Comparison of ENCODE assay signal across 1 cellular context in the genomic region with DNA sequence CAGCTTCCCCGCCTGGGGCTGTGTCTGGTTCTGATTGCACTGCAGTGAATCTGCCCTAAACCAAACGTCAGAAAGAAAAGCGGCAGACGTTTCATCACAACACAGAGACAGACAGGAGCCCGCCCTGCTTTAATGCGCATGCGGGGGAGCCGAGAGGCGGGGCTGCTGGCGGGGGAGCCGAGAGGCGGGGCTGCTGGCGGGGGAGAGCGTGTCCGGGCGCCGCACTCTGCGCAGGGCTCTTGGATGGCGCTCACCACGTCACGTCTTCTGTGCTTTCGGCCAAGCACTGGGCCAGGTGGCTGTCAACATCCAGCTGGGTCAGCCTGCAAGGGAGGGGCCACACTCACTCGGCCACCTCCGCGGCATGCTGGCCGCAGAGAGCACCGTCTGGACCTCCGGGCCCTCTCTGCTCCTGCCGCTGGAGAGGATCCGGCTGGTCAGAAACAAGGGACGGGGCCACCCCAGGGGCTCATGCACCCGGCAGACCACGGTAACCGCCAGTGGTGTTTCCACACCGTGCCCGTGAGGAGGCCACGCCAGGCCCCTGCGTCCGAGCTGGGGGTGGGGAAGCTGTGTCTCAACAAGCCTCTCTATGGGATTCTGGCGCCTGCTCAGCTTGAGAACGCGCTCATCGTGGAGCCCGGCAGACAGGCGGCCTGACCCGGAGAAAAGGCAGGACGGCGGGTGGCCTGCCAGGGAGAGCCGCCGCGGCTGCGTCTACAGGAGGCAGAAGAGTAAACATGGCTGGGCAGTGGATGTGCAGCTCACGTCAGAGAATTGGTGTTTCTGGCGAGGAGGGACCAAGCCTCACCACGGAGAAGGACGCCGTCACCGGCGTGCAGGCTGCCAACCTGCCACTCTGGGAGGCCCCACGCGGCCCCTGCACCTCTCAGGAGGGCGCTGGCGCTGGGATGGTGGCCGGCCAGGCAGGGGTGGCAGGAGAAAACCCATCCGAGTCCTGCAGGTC.
TF ChIP-seq lines count a peak whose summit lies in the region.

No MANE protein-coding gene starts in this region.

TF ChIP-seq in HepG2, 621 proteins besides CTCF, POLR2A, EP300 and RAD21 (continued from another document and continues in another):
- TF ChIP-seq, protein P1, sequence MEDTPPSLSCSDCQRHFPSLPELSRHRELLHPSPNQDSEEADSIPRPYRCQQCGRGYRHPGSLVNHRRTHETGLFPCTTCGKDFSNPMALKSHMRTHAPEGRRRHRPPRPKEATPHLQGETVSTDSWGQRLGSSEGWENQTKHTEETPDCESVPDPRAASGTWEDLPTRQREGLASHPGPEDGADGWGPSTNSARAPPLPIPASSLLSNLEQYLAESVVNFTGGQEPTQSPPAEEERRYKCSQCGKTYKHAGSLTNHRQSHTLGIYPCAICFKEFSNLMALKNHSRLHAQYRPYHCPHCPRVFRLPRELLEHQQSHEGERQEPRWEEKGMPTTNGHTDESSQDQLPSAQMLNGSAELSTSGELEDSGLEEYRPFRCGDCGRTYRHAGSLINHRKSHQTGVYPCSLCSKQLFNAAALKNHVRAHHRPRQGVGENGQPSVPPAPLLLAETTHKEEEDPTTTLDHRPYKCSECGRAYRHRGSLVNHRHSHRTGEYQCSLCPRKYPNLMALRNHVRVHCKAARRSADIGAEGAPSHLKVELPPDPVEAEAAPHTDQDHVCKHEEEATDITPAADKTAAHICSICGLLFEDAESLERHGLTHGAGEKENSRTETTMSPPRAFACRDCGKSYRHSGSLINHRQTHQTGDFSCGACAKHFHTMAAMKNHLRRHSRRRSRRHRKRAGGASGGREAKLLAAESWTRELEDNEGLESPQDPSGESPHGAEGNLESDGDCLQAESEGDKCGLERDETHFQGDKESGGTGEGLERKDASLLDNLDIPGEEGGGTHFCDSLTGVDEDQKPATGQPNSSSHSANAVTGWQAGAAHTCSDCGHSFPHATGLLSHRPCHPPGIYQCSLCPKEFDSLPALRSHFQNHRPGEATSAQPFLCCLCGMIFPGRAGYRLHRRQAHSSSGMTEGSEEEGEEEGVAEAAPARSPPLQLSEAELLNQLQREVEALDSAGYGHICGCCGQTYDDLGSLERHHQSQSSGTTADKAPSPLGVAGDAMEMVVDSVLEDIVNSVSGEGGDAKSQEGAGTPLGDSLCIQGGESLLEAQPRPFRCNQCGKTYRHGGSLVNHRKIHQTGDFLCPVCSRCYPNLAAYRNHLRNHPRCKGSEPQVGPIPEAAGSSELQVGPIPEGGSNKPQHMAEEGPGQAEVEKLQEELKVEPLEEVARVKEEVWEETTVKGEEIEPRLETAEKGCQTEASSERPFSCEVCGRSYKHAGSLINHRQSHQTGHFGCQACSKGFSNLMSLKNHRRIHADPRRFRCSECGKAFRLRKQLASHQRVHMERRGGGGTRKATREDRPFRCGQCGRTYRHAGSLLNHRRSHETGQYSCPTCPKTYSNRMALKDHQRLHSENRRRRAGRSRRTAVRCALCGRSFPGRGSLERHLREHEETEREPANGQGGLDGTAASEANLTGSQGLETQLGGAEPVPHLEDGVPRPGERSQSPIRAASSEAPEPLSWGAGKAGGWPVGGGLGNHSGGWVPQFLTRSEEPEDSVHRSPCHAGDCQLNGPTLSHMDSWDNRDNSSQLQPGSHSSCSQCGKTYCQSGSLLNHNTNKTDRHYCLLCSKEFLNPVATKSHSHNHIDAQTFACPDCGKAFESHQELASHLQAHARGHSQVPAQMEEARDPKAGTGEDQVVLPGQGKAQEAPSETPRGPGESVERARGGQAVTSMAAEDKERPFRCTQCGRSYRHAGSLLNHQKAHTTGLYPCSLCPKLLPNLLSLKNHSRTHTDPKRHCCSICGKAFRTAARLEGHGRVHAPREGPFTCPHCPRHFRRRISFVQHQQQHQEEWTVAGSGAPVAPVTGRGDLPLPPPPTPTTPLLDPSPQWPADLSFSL (CRISPR knock-in tag; IDR thresholded peaks at IDR 0.05), result no peak
- TF ChIP-seq TCF12 (IDR thresholded peaks at IDR 0.05) (no peak), TCF12 (CRISPR knock-in tag; IDR thresholded peaks at IDR 0.05) (peak; percentile 73), ZNF24 (IDR thresholded peaks at IDR 0.05) (no peak), NR1H2 (CRISPR knock-in tag; IDR thresholded peaks at IDR 0.05; ENCODE audit: borderline replicate concordance, low read depth) (no peak; the same call in 1 of the 2 replicates), ZNF773 (CRISPR knock-in tag; IDR thresholded peaks at IDR 0.05; ENCODE audit: borderline replicate concordance) (no peak), ZNF318 (CRISPR knock-in tag; IDR thresholded peaks at IDR 0.05) (0 out of 2 replicates have a peak, but pooled peaks have one; percentile 43), ZSCAN25 (CRISPR knock-in tag; IDR thresholded peaks at IDR 0.05) (no peak), ZNF331 (CRISPR knock-in tag; IDR thresholded peaks at IDR 0.05) (no peak), KMT2B (CRISPR knock-in tag; IDR thresholded peaks at IDR 0.05) (no peak), MAX (IDR thresholded peaks at IDR 0.05) (peak; percentile 81), ZNF468 (CRISPR knock-in tag; IDR thresholded peaks at IDR 0.05) (no peak), FOXP4 (CRISPR knock-in tag; IDR thresholded peaks at IDR 0.05) (0 out of 2 replicates have a peak, but pooled peaks have one; percentile 27), PHB2 (IDR thresholded peaks at IDR 0.05; ENCODE audit: partially characterized antibody) (no peak), REL (CRISPR knock-in tag; conservative IDR thresholded peaks at IDR 0.05) (0 out of 2 replicates have a peak, but pooled peaks have one; percentile 9), SRF (IDR thresholded peaks at IDR 0.05; ENCODE audit: low read depth, low read length) (no peak), SNRNP70 (IDR thresholded peaks at IDR 0.05; ENCODE audit: low read depth, low read length) (no peak), FOXM1 (CRISPR knock-in tag; IDR thresholded peaks at IDR 0.05) (no peak)
- TF ChIP-seq, protein P2, sequence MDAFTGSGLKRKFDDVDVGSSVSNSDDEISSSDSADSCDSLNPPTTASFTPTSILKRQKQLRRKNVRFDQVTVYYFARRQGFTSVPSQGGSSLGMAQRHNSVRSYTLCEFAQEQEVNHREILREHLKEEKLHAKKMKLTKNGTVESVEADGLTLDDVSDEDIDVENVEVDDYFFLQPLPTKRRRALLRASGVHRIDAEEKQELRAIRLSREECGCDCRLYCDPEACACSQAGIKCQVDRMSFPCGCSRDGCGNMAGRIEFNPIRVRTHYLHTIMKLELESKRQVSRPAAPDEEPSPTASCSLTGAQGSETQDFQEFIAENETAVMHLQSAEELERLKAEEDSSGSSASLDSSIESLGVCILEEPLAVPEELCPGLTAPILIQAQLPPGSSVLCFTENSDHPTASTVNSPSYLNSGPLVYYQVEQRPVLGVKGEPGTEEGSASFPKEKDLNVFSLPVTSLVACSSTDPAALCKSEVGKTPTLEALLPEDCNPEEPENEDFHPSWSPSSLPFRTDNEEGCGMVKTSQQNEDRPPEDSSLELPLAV (CRISPR knock-in tag; conservative IDR thresholded peaks at IDR 0.05; ENCODE audit: low read depth), result no peak
- TF ChIP-seq, protein P3, sequence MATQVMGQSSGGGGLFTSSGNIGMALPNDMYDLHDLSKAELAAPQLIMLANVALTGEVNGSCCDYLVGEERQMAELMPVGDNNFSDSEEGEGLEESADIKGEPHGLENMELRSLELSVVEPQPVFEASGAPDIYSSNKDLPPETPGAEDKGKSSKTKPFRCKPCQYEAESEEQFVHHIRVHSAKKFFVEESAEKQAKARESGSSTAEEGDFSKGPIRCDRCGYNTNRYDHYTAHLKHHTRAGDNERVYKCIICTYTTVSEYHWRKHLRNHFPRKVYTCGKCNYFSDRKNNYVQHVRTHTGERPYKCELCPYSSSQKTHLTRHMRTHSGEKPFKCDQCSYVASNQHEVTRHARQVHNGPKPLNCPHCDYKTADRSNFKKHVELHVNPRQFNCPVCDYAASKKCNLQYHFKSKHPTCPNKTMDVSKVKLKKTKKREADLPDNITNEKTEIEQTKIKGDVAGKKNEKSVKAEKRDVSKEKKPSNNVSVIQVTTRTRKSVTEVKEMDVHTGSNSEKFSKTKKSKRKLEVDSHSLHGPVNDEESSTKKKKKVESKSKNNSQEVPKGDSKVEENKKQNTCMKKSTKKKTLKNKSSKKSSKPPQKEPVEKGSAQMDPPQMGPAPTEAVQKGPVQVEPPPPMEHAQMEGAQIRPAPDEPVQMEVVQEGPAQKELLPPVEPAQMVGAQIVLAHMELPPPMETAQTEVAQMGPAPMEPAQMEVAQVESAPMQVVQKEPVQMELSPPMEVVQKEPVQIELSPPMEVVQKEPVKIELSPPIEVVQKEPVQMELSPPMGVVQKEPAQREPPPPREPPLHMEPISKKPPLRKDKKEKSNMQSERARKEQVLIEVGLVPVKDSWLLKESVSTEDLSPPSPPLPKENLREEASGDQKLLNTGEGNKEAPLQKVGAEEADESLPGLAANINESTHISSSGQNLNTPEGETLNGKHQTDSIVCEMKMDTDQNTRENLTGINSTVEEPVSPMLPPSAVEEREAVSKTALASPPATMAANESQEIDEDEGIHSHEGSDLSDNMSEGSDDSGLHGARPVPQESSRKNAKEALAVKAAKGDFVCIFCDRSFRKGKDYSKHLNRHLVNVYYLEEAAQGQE (IDR thresholded peaks at IDR 0.05; ENCODE audit: borderline replicate concordance in 1 of 2, low read depth in 1 of 2, low read length in 2 of 2), result no peak
- TF ChIP-seq, protein P4, sequence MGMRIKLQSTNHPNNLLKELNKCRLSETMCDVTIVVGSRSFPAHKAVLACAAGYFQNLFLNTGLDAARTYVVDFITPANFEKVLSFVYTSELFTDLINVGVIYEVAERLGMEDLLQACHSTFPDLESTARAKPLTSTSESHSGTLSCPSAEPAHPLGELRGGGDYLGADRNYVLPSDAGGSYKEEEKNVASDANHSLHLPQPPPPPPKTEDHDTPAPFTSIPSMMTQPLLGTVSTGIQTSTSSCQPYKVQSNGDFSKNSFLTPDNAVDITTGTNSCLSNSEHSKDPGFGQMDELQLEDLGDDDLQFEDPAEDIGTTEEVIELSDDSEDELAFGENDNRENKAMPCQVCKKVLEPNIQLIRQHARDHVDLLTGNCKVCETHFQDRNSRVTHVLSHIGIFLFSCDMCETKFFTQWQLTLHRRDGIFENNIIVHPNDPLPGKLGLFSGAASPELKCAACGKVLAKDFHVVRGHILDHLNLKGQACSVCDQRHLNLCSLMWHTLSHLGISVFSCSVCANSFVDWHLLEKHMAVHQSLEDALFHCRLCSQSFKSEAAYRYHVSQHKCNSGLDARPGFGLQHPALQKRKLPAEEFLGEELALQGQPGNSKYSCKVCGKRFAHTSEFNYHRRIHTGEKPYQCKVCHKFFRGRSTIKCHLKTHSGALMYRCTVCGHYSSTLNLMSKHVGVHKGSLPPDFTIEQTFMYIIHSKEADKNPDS (CRISPR knock-in tag; IDR thresholded peaks at IDR 0.05), result no peak
